Comparison of ENCODE assay signal across 18 cellular contexts in genomic region chr17:20236586-20237227, GRCh38.
"Had no signal": no experiment of that assay in that cellular context is flagged by ENCODE, and none has a peak within 500 bp of the region (broad histone marks: within the 10 kb centered on the region; RNA-seq: fewer than 3 reads in every experiment).

No MANE protein-coding gene starts in this region.

- H3K4me3 Mint-ChIP-seq: activated naive CD8-positive, alpha-beta T cell treated with anti-CD3 and anti-CD28 coated beads for 36 hours; T-helper 17 cell; type B pancreatic cell had no signal

- H3K9me3 Mint-ChIP-seq: type B pancreatic cell had no signal

- H3K36me3 ChIP-seq: brain microvascular endothelial cell had no signal

- H3K27me3 ChIP-seq: brain microvascular endothelial cell, gastroesophageal sphincter, left lung, neutrophil, SJCRH30 had no signal

- H3K9me3 ChIP-seq: gastroesophageal sphincter, left lung, neutrophil, SJCRH30 had no signal

- ATAC-seq: gastroesophageal sphincter, left lung, right cardiac atrium, T-helper 17 cell had no signal

- H3K27ac Mint-ChIP-seq: activated naive CD8-positive, alpha-beta T cell treated with anti-CD3 and anti-CD28 coated beads for 36 hours; T-helper 17 cell; type B pancreatic cell had no signal

- H3K4me1 ChIP-seq: gastroesophageal sphincter, left lung, SJCRH30 had no signal

- H3K27ac ChIP-seq: brain microvascular endothelial cell, gastroesophageal sphincter, left lung, neutrophil, SJCRH30 had no signal

- H3K4me3 ChIP-seq: gastroesophageal sphincter, left lung, SJCRH30 had no signal

- H3K27me3 Mint-ChIP-seq: activated naive CD8-positive, alpha-beta T cell treated with anti-CD3 and anti-CD28 coated beads for 36 hours; T-helper 17 cell; type B pancreatic cell had no signal

- DNase-seq: activated CD4-positive, alpha-beta T cell treated with anti-CD3 and anti-CD28 coated beads, Interleukin-2, amount 50 U/mL, for 1 hour; activated CD4-positive, CD25-positive, alpha-beta regulatory T cell; activated CD8-positive, alpha-beta memory T cell treated with anti-CD3 and anti-CD28 coated beads for 24 hours; activated naive CD8-positive, alpha-beta T cell treated with anti-CD3 and anti-CD28 coated beads for 36 hours; brain microvascular endothelial cell; cerebellar nuclear complex; dermis blood vessel endothelial cell; erythroblast; left lung; right cardiac atrium; SJCRH30; small intestine; stimulated activated CD4-positive, alpha-beta T cell treated with anti-CD3 and anti-CD28 coated beads, Interleukin-4, amount 100 ng/mL, for 24 hours; stimulated activated naive CD4-positive, alpha-beta T cell; T-helper 17 cell had no signal
